In the genomic region with DNA sequence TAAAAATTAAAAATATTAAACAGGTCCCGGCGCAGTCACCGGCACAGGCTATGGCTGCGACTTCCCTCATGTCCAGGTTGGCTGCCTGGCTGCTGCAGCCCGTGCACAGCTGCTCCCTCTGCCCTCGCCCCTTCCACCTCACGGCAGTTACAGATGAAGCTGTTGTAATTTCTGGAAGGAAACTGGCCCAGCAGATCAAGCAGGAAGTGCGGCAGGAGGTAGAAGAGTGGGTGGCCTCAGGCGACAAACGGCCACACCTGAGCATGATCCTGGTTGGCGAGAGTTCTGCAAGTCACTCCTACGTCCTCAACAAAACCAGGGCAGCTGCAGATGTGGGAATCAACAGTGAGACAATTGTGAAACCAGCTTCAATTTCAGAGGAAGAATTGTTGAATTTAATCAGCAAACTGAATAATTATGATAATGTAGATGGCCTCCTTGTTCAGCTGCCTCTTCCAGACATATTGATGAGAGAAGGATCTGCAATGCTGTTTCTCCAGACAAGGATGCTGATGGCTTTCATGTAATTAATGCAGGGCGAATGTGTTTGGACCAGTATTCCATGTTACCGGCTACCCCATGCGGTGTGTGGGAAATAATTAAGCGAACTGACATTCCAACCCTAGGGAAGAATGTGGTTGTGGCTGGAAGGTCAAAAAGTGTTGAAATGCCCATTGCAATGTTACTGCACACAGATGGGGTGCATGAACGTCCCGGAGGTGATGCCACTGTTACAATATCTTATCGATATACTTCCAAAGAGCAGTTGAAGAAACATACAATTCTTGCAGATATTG, we compare ENCODE assay signal across 11 cellular contexts. TPM values are rescaled to one million over a fixed set of nuclear protein-coding genes. Genes with fewer than 3 reads are reported as not detected.
DNase-seq lines count a peak whose midpoint lies in the region; ATAC-seq and TF ChIP-seq lines count a peak whose summit lies in the region.
"Had no signal": no experiment of that assay in that cellular context is flagged by ENCODE, and none has a peak within 500 bp of the region (broad histone marks: within the 10 kb centered on the region; RNA-seq: fewer than 3 reads in every experiment).

No MANE protein-coding gene starts in this region.

- TF ChIP-seq CTCF in MM.1S (IDR thresholded peaks at IDR 0.05; ENCODE audit: low read length) (no peak), testis (IDR thresholded peaks at IDR 0.05) (no peak)

- DNase-seq in MM.1S (peak; percentile 23), testis (no peak), SKM-1 treated with dmso at 0.1 percent for 144 hours (lab: John Stamatoyannopoulos, UW; ENCODE audit: unreplicated experiment) (no peak), ACHN (no peak)
- DNase-seq: cerebellar nuclear complex, left colon had no signal

- 0 out of 2 replicates have a peak overlapping the region, but pooled peaks have one; percentile 8 for H2AFZ ChIP-seq in MM.1S (ENCODE audit: low read length)

- ATAC-seq in GM19452 (IDR thresholded peaks at IDR 0.05; ENCODE audit: unreplicated experiment) (peak; percentile 67), esophagus mucosa (peak; percentile 97), SK-N-SH treated with all-trans-retinoic acid at 6 μM for 48 hours (no peak)
- ATAC-seq: left colon had no signal

- no peaks in the 10 kb centered on the region for H3K27me3 ChIP-seq in BLaER1 treated with 17β-estradiol and CSF1 and Interleukin-3, amounts not matched to agents 10 nM and 100 nM
- H3K27me3 ChIP-seq in MM.1S (replicated peaks; ENCODE audit: insufficient read depth, low read length) (no peaks in the 10 kb centered on the region), testis (no peaks in the 10 kb centered on the region)
- H3K27me3 ChIP-seq: SJCRH30 had no signal

- no peak overlapping the region for H3K27ac ChIP-seq in BLaER1 treated with 17β-estradiol and CSF1 and Interleukin-3, amounts not matched to agents 10 nM and 100 nM
- H3K27ac ChIP-seq in MM.1S (ENCODE audit: low read length), result no peak overlapping the region
- no peak overlapping the region for H3K27ac ChIP-seq in testis
- H3K27ac ChIP-seq: SJCRH30 had no signal

- H3K79me2 ChIP-seq in MM.1S (ENCODE audit: low read length), result no peaks in the 10 kb centered on the region

- no peak for TF ChIP-seq POLR2A in testis (IDR thresholded peaks at IDR 0.05)

- no peaks in the 10 kb centered on the region for H3K9me3 ChIP-seq in BLaER1 treated with 17β-estradiol and CSF1 and Interleukin-3, amounts not matched to agents 10 nM and 100 nM (replicated peaks in 1 of 11)
- H3K9me3 ChIP-seq in MM.1S (replicated peaks; ENCODE audit: insufficient read depth, low read length) (no peaks in the 10 kb centered on the region), testis (no peaks in the 10 kb centered on the region)
- H3K9me3 ChIP-seq: SJCRH30 had no signal

- no peaks in the 10 kb centered on the region for H3K36me3 ChIP-seq in BLaER1 treated with 17β-estradiol and CSF1 and Interleukin-3, amounts not matched to agents 10 nM and 100 nM
- no peaks in the 10 kb centered on the region for H3K36me3 ChIP-seq in MM.1S (replicated peaks; ENCODE audit: insufficient read depth, low read length)
- H3K36me3 ChIP-seq in testis (ENCODE audit: low read depth, missing control alignments), result no peaks in the 10 kb centered on the region
- H3K36me3 ChIP-seq: SJCRH30 had no signal

- H4K20me1 ChIP-seq in BLaER1 treated with 17β-estradiol and CSF1 and Interleukin-3, amounts not matched to agents 10 nM and 100 nM, result no peaks in the 10 kb centered on the region
- H4K20me1 ChIP-seq in MM.1S (ENCODE audit: insufficient read depth, low read length), result no peaks in the 10 kb centered on the region

- H3K4me2 ChIP-seq in BLaER1 treated with 17β-estradiol and CSF1 and Interleukin-3, amounts not matched to agents 10 nM and 100 nM, result peak overlapping the region in 9 of 11 experiments; percentile 2 to 52 (median 35); a peak in 13 of 22 replicates
- no peak overlapping the region for H3K4me2 ChIP-seq in MM.1S (ENCODE audit: low read depth, low read length)

- 82 to 88% methylated on average over 19 of the region's 19 CpGs for WGBS in testis, 2 donors

- intact Hi-C loops in testis (cut with DNase I; ENCODE audit: low total_unique reads), result no loop called here

- H3K4me1 ChIP-seq in BLaER1 treated with 17β-estradiol and CSF1 and Interleukin-3, amounts not matched to agents 10 nM and 100 nM, result peaks cover 0 to 22% (median 7%) of the 10 kb centered on the region in 10 experiments; a peak in 11 of 20 replicates
- H3K4me1 ChIP-seq in MM.1S (ENCODE audit: low read length), result no peaks in the 10 kb centered on the region
- H3K4me1 ChIP-seq in testis, result no peaks in the 10 kb centered on the region
- H3K4me1 ChIP-seq: SJCRH30 had no signal

- no peak overlapping the region for H3K4me3 ChIP-seq in BLaER1 treated with 17β-estradiol and CSF1 and Interleukin-3, amounts not matched to agents 10 nM and 100 nM
- no peak overlapping the region for H3K4me3 ChIP-seq in MM.1S (ENCODE audit: low read length)
- H3K4me3 ChIP-seq in testis, result no peak overlapping the region
- H3K4me3 ChIP-seq: SJCRH30 had no signal

- H3K9ac ChIP-seq in BLaER1 treated with 17β-estradiol and CSF1 and Interleukin-3, amounts not matched to agents 10 nM and 100 nM, result no peak overlapping the region
- H3K9ac ChIP-seq in MM.1S (ENCODE audit: low read length), result no peak overlapping the region

- no peaks in the 10 kb centered on the region for H3K9me2 ChIP-seq in MM.1S (replicated peaks; ENCODE audit: insufficient read depth, low read length)

- no peaks in the 10 kb centered on the region for H3F3A ChIP-seq in MM.1S (ENCODE audit: insufficient read depth, low read length)

- in situ Hi-C loops in ACHN (cut with HindIII; ENCODE audit: low pct_ligation_motif_present, low pct_unique_long_range_greater_than_20kb, low sequenced_read_pairs), result no loop called here

TF ChIP-seq in SK-N-SH treated with all-trans-retinoic acid at 6 μM for 48 hours, 23 proteins besides CTCF, POLR2A, EP300 and RAD21 (continues in another document):
- TF ChIP-seq ZFP30 (CRISPR knock-in tag; IDR thresholded peaks at IDR 0.05) (no peak), GLIS3 (CRISPR knock-in tag; IDR thresholded peaks at IDR 0.05) (no peak), BACH2 (CRISPR knock-in tag; IDR thresholded peaks at IDR 0.05; ENCODE audit: borderline replicate concordance) (no peak), ZC3H10 (CRISPR knock-in tag; IDR thresholded peaks at IDR 0.05) (no peak), ISL1 (CRISPR knock-in tag; IDR thresholded peaks at IDR 0.05) (no peak), TCF4 (CRISPR knock-in tag; IDR thresholded peaks at IDR 0.05; ENCODE audit: borderline replicate concordance) (no peak), SNAI2 (CRISPR knock-in tag; IDR thresholded peaks at IDR 0.05) (no peak), OSR1 (CRISPR knock-in tag; IDR thresholded peaks at IDR 0.05) (no peak), PPARA (CRISPR knock-in tag; IDR thresholded peaks at IDR 0.05; ENCODE audit: borderline replicate concordance) (no peak), CSDC2 (CRISPR knock-in tag; IDR thresholded peaks at IDR 0.05) (no peak), ESRRG (CRISPR knock-in tag; IDR thresholded peaks at IDR 0.05) (no peak)
- TF ChIP-seq, protein P1, sequence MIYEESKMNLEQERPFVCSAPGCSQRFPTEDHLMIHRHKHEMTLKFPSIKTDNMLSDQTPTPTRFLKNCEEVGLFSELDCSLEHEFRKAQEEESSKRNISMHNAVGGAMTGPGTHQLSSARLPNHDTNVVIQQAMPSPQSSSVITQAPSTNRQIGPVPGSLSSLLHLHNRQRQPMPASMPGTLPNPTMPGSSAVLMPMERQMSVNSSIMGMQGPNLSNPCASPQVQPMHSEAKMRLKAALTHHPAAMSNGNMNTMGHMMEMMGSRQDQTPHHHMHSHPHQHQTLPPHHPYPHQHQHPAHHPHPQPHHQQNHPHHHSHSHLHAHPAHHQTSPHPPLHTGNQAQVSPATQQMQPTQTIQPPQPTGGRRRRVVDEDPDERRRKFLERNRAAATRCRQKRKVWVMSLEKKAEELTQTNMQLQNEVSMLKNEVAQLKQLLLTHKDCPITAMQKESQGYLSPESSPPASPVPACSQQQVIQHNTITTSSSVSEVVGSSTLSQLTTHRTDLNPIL (CRISPR knock-in tag; IDR thresholded peaks at IDR 0.05; ENCODE audit: low read depth), result no peak
- TF ChIP-seq, protein P2, sequence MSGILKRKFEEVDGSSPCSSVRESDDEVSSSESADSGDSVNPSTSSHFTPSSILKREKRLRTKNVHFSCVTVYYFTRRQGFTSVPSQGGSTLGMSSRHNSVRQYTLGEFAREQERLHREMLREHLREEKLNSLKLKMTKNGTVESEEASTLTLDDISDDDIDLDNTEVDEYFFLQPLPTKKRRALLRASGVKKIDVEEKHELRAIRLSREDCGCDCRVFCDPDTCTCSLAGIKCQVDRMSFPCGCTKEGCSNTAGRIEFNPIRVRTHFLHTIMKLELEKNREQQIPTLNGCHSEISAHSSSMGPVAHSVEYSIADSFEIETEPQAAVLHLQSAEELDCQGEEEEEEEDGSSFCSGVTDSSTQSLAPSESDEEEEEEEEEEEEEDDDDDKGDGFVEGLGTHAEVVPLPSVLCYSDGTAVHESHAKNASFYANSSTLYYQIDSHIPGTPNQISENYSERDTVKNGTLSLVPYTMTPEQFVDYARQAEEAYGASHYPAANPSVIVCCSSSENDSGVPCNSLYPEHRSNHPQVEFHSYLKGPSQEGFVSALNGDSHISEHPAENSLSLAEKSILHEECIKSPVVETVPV (CRISPR knock-in tag; IDR thresholded peaks at IDR 0.05), result no peak
- TF ChIP-seq, protein P3, sequence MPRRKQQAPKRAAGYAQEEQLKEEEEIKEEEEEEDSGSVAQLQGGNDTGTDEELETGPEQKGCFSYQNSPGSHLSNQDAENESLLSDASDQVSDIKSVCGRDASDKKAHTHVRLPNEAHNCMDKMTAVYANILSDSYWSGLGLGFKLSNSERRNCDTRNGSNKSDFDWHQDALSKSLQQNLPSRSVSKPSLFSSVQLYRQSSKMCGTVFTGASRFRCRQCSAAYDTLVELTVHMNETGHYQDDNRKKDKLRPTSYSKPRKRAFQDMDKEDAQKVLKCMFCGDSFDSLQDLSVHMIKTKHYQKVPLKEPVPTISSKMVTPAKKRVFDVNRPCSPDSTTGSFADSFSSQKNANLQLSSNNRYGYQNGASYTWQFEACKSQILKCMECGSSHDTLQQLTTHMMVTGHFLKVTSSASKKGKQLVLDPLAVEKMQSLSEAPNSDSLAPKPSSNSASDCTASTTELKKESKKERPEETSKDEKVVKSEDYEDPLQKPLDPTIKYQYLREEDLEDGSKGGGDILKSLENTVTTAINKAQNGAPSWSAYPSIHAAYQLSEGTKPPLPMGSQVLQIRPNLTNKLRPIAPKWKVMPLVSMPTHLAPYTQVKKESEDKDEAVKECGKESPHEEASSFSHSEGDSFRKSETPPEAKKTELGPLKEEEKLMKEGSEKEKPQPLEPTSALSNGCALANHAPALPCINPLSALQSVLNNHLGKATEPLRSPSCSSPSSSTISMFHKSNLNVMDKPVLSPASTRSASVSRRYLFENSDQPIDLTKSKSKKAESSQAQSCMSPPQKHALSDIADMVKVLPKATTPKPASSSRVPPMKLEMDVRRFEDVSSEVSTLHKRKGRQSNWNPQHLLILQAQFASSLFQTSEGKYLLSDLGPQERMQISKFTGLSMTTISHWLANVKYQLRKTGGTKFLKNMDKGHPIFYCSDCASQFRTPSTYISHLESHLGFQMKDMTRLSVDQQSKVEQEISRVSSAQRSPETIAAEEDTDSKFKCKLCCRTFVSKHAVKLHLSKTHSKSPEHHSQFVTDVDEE (CRISPR knock-in tag; IDR thresholded peaks at IDR 0.05), result no peak

RNA-seq across cellular contexts. Expression of gene GNB4, which starts 13.2 kb away (rescaled TPM):
- 13.2 TPM for total RNA-seq in esophagus mucosa
- total RNA-seq in testis, result 1 to 10 TPM; 9.5 to 9.8 TPM
- polyA plus RNA-seq in testis (ENCODE audit: insufficient read depth, low read depth, low replicate concordance), result 8.7 TPM
